In genomic region chr16:83389751-83390150, GRCh38 we compare ENCODE assay signal across 18 cellular contexts.
"Had no signal": no experiment of that assay in that cellular context is flagged by ENCODE, and none has a peak within 500 bp of the region (broad histone marks: within the 10 kb centered on the region; RNA-seq: fewer than 3 reads in every experiment).

No MANE protein-coding gene starts in this region.

- H3K27ac ChIP-seq: body of pancreas, colonic mucosa, lower lobe of right lung, tibial nerve had no signal

- H3K36me3 ChIP-seq: colonic mucosa, lower lobe of right lung, tibial nerve had no signal

- DNase-seq: activated CD4-positive, alpha-beta memory T cell treated with anti-CD3 and anti-CD28 coated beads for 36 hours; activated CD4-positive, alpha-beta T cell treated with anti-CD3 and anti-CD28 coated beads for 4 hours; activated naive CD8-positive, alpha-beta T cell treated with anti-CD3 and anti-CD28 coated beads for 36 hours; activated T-cell treated with anti-CD3 and anti-CD28 coated beads for 4 hours; amniotic stem cell; body of pancreas; central memory CD4-positive, alpha-beta T cell; colonic mucosa; erythroblast; lower lobe of right lung; occipital lobe; posterior cingulate gyrus; stimulated activated CD4-positive, alpha-beta T cell treated with anti-CD3 and anti-CD28 coated beads, Interleukin-1b, Interleukin-23, amount 100 ng/mL, for 48 hours; stimulated activated CD8-positive, alpha-beta memory T cell treated with anti-CD3 and anti-CD28 coated beads, Interleukin-4, amount 100 ng/mL, for 48 hours; stimulated activated naive CD8-positive, alpha-beta T cell treated with anti-CD3 and anti-CD28 coated beads, Interleukin-15, Interleukin-2, amounts not matched to agents 100 U/mL and 50 U/mL, for 24 hours; substantia nigra had no signal

- H3K4me1 ChIP-seq: body of pancreas, colonic mucosa, lower lobe of right lung, tibial nerve had no signal

- H3K9me3 ChIP-seq: body of pancreas, colonic mucosa, lower lobe of right lung, tibial nerve had no signal

- H3K4me3 ChIP-seq: body of pancreas, colonic mucosa, lower lobe of right lung, tibial nerve had no signal

- H3K27me3 ChIP-seq: body of pancreas, colonic mucosa, tibial nerve had no signal

- ATAC-seq: body of pancreas; lower lobe of right lung; stimulated activated naive CD8-positive, alpha-beta T cell treated with anti-CD3 and anti-CD28 coated beads, Interleukin-15, Interleukin-2, amounts not matched to agents 100 U/mL and 50 U/mL, for 24 hours; WTC11 had no signal
